8 cellular contexts compared by ENCODE assay signal in the genomic region with DNA sequence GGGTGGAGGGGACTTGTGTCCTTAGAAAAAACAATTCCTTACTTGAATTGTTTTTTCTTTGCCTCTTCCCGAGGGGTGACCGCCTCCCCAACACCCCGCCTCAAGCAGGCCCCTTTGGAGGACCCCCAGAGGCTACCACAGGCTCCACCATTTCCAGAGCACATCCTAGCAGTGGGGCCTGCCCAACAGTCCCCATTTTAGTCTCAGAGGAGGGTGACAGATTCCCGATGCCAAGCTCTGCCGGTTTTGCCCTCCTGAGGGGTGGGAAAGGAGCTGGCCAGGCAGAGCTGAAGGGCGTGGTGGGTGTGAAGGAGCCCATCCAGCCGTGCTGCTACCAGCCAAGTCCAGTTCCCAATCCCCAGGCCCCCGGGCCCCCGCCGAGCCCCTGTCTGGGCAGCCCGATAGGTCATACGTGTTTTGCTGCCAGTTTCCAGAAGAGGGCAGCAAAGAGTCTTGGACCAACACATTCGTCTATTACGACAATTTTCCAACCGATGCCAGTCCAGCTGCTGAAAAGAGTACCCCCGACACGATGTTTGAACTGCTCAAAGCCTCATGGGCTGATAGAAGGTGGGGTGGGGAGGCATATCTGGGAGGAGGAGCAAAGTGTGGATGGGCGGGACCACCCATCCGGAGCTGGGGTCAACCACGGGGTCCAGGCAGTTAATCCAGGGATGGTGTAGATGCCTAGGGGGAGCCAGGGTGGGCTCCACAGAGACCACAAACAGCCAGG.
DNase-seq lines count a peak whose midpoint lies in the region; ATAC-seq and TF ChIP-seq lines count a peak whose summit lies in the region.

No MANE protein-coding gene starts in this region.

- in situ Hi-C loops in astrocyte of the spinal cord (cut with HindIII; ENCODE audit: low sequenced_read_pairs), result no loop called here

- no peak overlapping the region for H3K4me3 ChIP-seq in astrocyte of the spinal cord (ENCODE audit: low read depth, low read length)

- TF ChIP-seq CTCF in GM12873 (IDR thresholded peaks at IDR 0.05; ENCODE audit: insufficient read depth, low read depth, low read length, missing control alignments) (peak; percentile 80), astrocyte of the spinal cord (IDR thresholded peaks at IDR 0.05; ENCODE audit: low read depth, low read length) (peak; percentile 82)

- DNase-seq in NCI-H2029 treated with DMSO at 0.1 percent for 48 hours (lab: John Stamatoyannopoulos, UW), result peak; percentile 6
- DNase-seq in T-helper 9 cell, result peak; percentile 37
- DNase-seq in astrocyte of the spinal cord (ENCODE audit: low read depth, low spot score), result peak; percentile 65
- DNase-seq in iPS DF 4.7 (ENCODE audit: extremely low read depth, low spot score), result peak; percentile 51
- DNase-seq in stimulated activated CD4-positive, alpha-beta T cell treated with anti-CD3 and anti-CD28 coated beads, Interleukin-12 subunit alpha, Interleukin-12 subunit beta, amount 100 ng/mL, for 4 hours, result peak; percentile 54

- no peak for ATAC-seq in HG02759 (IDR thresholded peaks at IDR 0.05; ENCODE audit: unreplicated experiment)
- no peak for ATAC-seq in HG03571 (IDR thresholded peaks at IDR 0.05; ENCODE audit: unreplicated experiment)

Comparison
In these comparisons a context has a peak if more than half of its experiments do, and no peak if none do; other contexts are left out.
1. DNase-seq: peak in every context shown above with its lines; median percentile 65 in astrocyte of the spinal cord; 54 in stimulated activated CD4-positive, alpha-beta T cell treated with anti-CD3 and anti-CD28 coated beads, Interleukin-12 subunit alpha, Interleukin-12 subunit beta, amount 100 ng/mL, for 4 hours; 51 in iPS DF 4.7; 37 in T-helper 9 cell; 6 in NCI-H2029 treated with DMSO at 0.1 percent for 48 hours.